ENCODE assay signal across 8 cellular contexts in genomic region chr19:58409010-58409790, GRCh38. TPM values are rescaled to one million over a fixed set of nuclear protein-coding genes. Genes with fewer than 3 reads are reported as not detected.
DNase-seq lines count a peak whose midpoint lies in the region; ATAC-seq and TF ChIP-seq lines count a peak whose summit lies in the region.

No MANE protein-coding gene starts in this region.

- POLR2A ChIA-PET in activated CD4-positive, alpha-beta T cell treated with anti-CD3 and anti-CD28 coated beads, Interleukin-2, amount 10 ng/mL, durations not matched to agents 7 days and 5 days (lab: Charles Lee), result interaction anchor here (0.8 kb wide), 1 partner anchor 83 kb away, joined by 3 read pairs; the partner anchor contains the start of gene ZSCAN22

- no peaks in the 10 kb centered on the region for H3F3A ChIP-seq in Loucy (ENCODE audit: low read depth)

- TF ChIP-seq CTCF in CD14-positive monocyte (IDR thresholded peaks at IDR 0.05) (no peak), Loucy (conservative IDR thresholded peaks at IDR 0.05; ENCODE audit: low read length) (no peak), fibroblast of the aortic adventitia (IDR thresholded peaks at IDR 0.05; ENCODE audit: insufficient read depth, low read length) (no peak), omental fat pad (IDR thresholded peaks at IDR 0.05) (no peak)

- H3K79me2 ChIP-seq in Loucy (ENCODE audit: insufficient read depth, low read length), result peaks cover 18% of the 10 kb centered on the region; the same call in 1 of the 2 replicates

- peaks cover 22% of the 10 kb centered on the region for H3K4me1 ChIP-seq in Loucy (ENCODE audit: insufficient read depth, low read length, poor library complexity, severe bottlenecking)

- no peaks in the 10 kb centered on the region for H4K20me1 ChIP-seq in Loucy (ENCODE audit: insufficient read depth, low read length, poor library complexity, severe bottlenecking)

- H2AFZ ChIP-seq in Loucy (ENCODE audit: low read length), result peak overlapping the region; percentile 92

- H3K4me1 Mint-ChIP-seq in CD14-positive monocyte, result peaks cover 26% of the 10 kb centered on the region
- peaks cover 31% of the 10 kb centered on the region for H3K4me1 Mint-ChIP-seq in activated CD4-positive, alpha-beta T cell treated with anti-CD3 and anti-CD28 coated beads, Interleukin-2, amount 10 ng/mL, durations not matched to agents 7 days and 5 days

- no peaks in the 10 kb centered on the region for H3K27me3 ChIP-seq in Loucy (ENCODE audit: insufficient read depth, low read length, poor library complexity, severe bottlenecking)

- DNase-seq in CD14-positive monocyte (ENCODE audit: low spot score) (no peak), fibroblast of the aortic adventitia (ENCODE audit: low read depth) (peak; percentile 27), omental fat pad (ENCODE audit: low spot score) (no peak), OCI-M2 (lab: John Stamatoyannopoulos, UW; ENCODE audit: unreplicated experiment) (no peak)
- peak; percentile 21 for DNase-seq in activated CD4-positive, alpha-beta T cell treated with anti-CD3 and anti-CD28 coated beads, Interleukin-2, amount 10 ng/mL, durations not matched to agents 7 days and 5 days

- peak overlapping the region; percentile 89 for H3K9ac ChIP-seq in Loucy (ENCODE audit: low read depth, low read length, poor library complexity, severe bottlenecking)

- peak overlapping the region in 6 of 7 donors; percentile 20 to 89 (median 58) for H3K27ac Mint-ChIP-seq in CD14-positive monocyte
- H3K27ac Mint-ChIP-seq in activated CD4-positive, alpha-beta T cell treated with anti-CD3 and anti-CD28 coated beads, Interleukin-2, amount 10 ng/mL, durations not matched to agents 7 days and 5 days, result no peak overlapping the region

- H3K9me2 ChIP-seq in Loucy (replicated peaks; ENCODE audit: low read depth, low read length), result no peaks in the 10 kb centered on the region

- peaks cover 0 to 3% of the 10 kb centered on the region in 2 donors for H3K36me3 Mint-ChIP-seq in CD14-positive monocyte
- H3K36me3 Mint-ChIP-seq in activated CD4-positive, alpha-beta T cell treated with anti-CD3 and anti-CD28 coated beads, Interleukin-2, amount 10 ng/mL, durations not matched to agents 7 days and 5 days (ENCODE audit: low read depth), result peaks cover 6% of the 10 kb centered on the region

- peak overlapping the region; percentile 84 to 92 for H3K4me3 Mint-ChIP-seq in CD14-positive monocyte
- peak overlapping the region; percentile 97 for H3K4me3 Mint-ChIP-seq in activated CD4-positive, alpha-beta T cell treated with anti-CD3 and anti-CD28 coated beads, Interleukin-2, amount 10 ng/mL, durations not matched to agents 7 days and 5 days

- H3K27me3 Mint-ChIP-seq in CD14-positive monocyte (ENCODE audit: low read depth in 3 of 3), result peaks cover 0 to 5% (median 5%) of the 10 kb centered on the region in 3 donors
- no peaks in the 10 kb centered on the region for H3K27me3 Mint-ChIP-seq in activated CD4-positive, alpha-beta T cell treated with anti-CD3 and anti-CD28 coated beads, Interleukin-2, amount 10 ng/mL, durations not matched to agents 7 days and 5 days

- no peaks in the 10 kb centered on the region for H3K9me3 ChIP-seq in Loucy (ENCODE audit: insufficient read depth, low read depth, low read length)

- intact Hi-C loops in CD14-positive monocyte (cut with micrococcal nuclease), result loop anchor here in 1 of 2 donors (5.0 kb wide), 1 partner anchor 82 kb away; the partner anchor contains the start of gene ZSCAN22

- peaks cover 0 to 10% (median 5%) of the 10 kb centered on the region in 7 donors for H3K9me3 Mint-ChIP-seq in CD14-positive monocyte
- peaks cover 4% of the 10 kb centered on the region for H3K9me3 Mint-ChIP-seq in activated CD4-positive, alpha-beta T cell treated with anti-CD3 and anti-CD28 coated beads, Interleukin-2, amount 10 ng/mL, durations not matched to agents 7 days and 5 days

- CTCF ChIA-PET in activated CD4-positive, alpha-beta T cell treated with anti-CD3 and anti-CD28 coated beads, Interleukin-2, amount 10 ng/mL, durations not matched to agents 7 days and 5 days (lab: Charles Lee), result interaction anchor here (0.6 to 1.5 kb wide), 5 partner anchors 8 to 45 kb away, joined by 3 to 4 read pairs (median 3); no protein-coding TSS in a partner anchor

- no peaks in the 10 kb centered on the region for H3K36me3 ChIP-seq in Loucy (ENCODE audit: insufficient read depth, low read length)

- H3K4me2 ChIP-seq in Loucy (ENCODE audit: low read depth, low read length, poor library complexity, severe bottlenecking), result peak overlapping the region; percentile 91

- ATAC-seq in GM19324 (IDR thresholded peaks at IDR 0.05; ENCODE audit: low FRiP score, unreplicated experiment) (peak; percentile 16), omental fat pad (ENCODE audit: low FRiP score) (peak; percentile 8), GM19351 (IDR thresholded peaks at IDR 0.05; ENCODE audit: unreplicated experiment) (no peak)

- peak overlapping the region; percentile 86 for H3K4me3 ChIP-seq in Loucy (ENCODE audit: low read length, poor library complexity, severe bottlenecking)
- peak overlapping the region; percentile 95 for H3K4me3 ChIP-seq in fibroblast of the aortic adventitia (ENCODE audit: low read depth, low read length)

RNA-seq across cellular contexts. Expression of gene ZNF584, which starts 0.8 kb away (rescaled TPM):
- 1 to 10 TPM; 1.2 to 3.1 TPM for polyA plus RNA-seq in CD14-positive monocyte
- total RNA-seq in activated CD4-positive, alpha-beta T cell treated with anti-CD3 and anti-CD28 coated beads, Interleukin-2, amount 10 ng/mL, durations not matched to agents 7 days and 5 days, result 1 to 10 TPM; 6.7 to 6.8 TPM
- total RNA-seq in fibroblast of the aortic adventitia (ENCODE audit: low replicate concordance) (14.4 and 17.1 TPM in 2 replicates), omental fat pad (10 to 100 TPM in 2 of 4 donors, 1 to 10 TPM in 2; 7.9 to 34.1 (median 9.2) TPM)

RNA-seq across cellular contexts. Expression of gene RNF225, which starts 13.7 kb away (rescaled TPM):
- polyA plus RNA-seq in CD14-positive monocyte, result not detected
- total RNA-seq in activated CD4-positive, alpha-beta T cell treated with anti-CD3 and anti-CD28 coated beads, Interleukin-2, amount 10 ng/mL, durations not matched to agents 7 days and 5 days, result under 1 TPM; 0.35 to 0.74 TPM
- total RNA-seq in fibroblast of the aortic adventitia (ENCODE audit: low replicate concordance) (not detected in 2 replicates), omental fat pad (not detected)

RNA-seq across cellular contexts. Expression of gene RPS5, which starts 22.1 kb away (rescaled TPM):
- polyA plus RNA-seq in CD14-positive monocyte, result 100 to 1,000 TPM; 485 to 580 TPM
- total RNA-seq in activated CD4-positive, alpha-beta T cell treated with anti-CD3 and anti-CD28 coated beads, Interleukin-2, amount 10 ng/mL, durations not matched to agents 7 days and 5 days, result 1,000 to 10,000 TPM in 1 of 2 experiments, 100 to 1,000 TPM in 1; 918 to 1,077 TPM
- 178 and 1,453 TPM in 2 replicates for total RNA-seq in fibroblast of the aortic adventitia (ENCODE audit: low replicate concordance)
- total RNA-seq in omental fat pad, result 1,000 to 10,000 TPM; 1,379 to 1,993 (median 1,504) TPM

RNA-seq across cellular contexts. Expression of gene ZNF837, which starts 28.4 kb away (rescaled TPM):
- polyA plus RNA-seq in CD14-positive monocyte, result under 1 TPM; 0.13 to 0.72 TPM
- 1 to 10 TPM; 1.5 to 2.3 TPM for total RNA-seq in activated CD4-positive, alpha-beta T cell treated with anti-CD3 and anti-CD28 coated beads, Interleukin-2, amount 10 ng/mL, durations not matched to agents 7 days and 5 days
- total RNA-seq in fibroblast of the aortic adventitia (ENCODE audit: low replicate concordance) (2.6 and 3.4 TPM in 2 replicates), omental fat pad (1 to 10 TPM in 3 of 4 donors, under 1 TPM in 1; 0.48 to 4.4 (median 2.1) TPM)

RNA-seq across cellular contexts. Expression of gene ZNF132, which starts 30.8 kb away (rescaled TPM):
- under 1 TPM; 0.40 to 0.92 TPM for polyA plus RNA-seq in CD14-positive monocyte
- 1 to 10 TPM; 4.8 to 5.3 TPM for total RNA-seq in activated CD4-positive, alpha-beta T cell treated with anti-CD3 and anti-CD28 coated beads, Interleukin-2, amount 10 ng/mL, durations not matched to agents 7 days and 5 days
- total RNA-seq in fibroblast of the aortic adventitia (ENCODE audit: low replicate concordance), result 9.2 and 10.8 TPM in 2 replicates
- 1 to 10 TPM; 4.0 to 8.2 (median 4.6) TPM for total RNA-seq in omental fat pad

Comparison
In these comparisons a context has a peak if more than half of its experiments do, and no peak if none do; other contexts are left out.
1. DNase-seq: peak in activated CD4-positive, alpha-beta T cell treated with anti-CD3 and anti-CD28 coated beads, Interleukin-2, amount 10 ng/mL, durations not matched to agents 7 days and 5 days (single experiment) and fibroblast of the aortic adventitia (single experiment); none in CD14-positive monocyte (single experiment), omental fat pad (single experiment) and OCI-M2 (single experiment).